Comparison of ENCODE assay signal across 17 cellular contexts in genomic region chrX:2408856-2409255, GRCh38.
"Had no signal": no experiment of that assay in that cellular context is flagged by ENCODE, and none has a peak within 500 bp of the region (broad histone marks: within the 10 kb centered on the region; RNA-seq: fewer than 3 reads in every experiment).

No MANE protein-coding gene starts in this region.

- ATAC-seq: foreskin keratinocyte, heart right ventricle, left cardiac atrium, left lung, left ventricle myocardium superior, lower lobe of right lung, mucosa of descending colon had no signal

- H3K4me3 Mint-ChIP-seq: dendritic cell treated with granulocyte-macrophage colony-stimulating factor and Interleukin-4, amounts not matched to agents 40 ng/mL and 50 ng/mL, for 4 days; mesothelial cell of epicardium had no signal

- H3K9me3 ChIP-seq: colonic mucosa had no signal

- H3K27ac Mint-ChIP-seq: dendritic cell treated with granulocyte-macrophage colony-stimulating factor and Interleukin-4, amounts not matched to agents 40 ng/mL and 50 ng/mL, for 4 days; mesothelial cell of epicardium had no signal

- H3K27me3 ChIP-seq: colonic mucosa, esophagus muscularis mucosa, foreskin keratinocyte, heart right ventricle, left lung had no signal

- H3K4me1 ChIP-seq: colonic mucosa, esophagus muscularis mucosa, heart right ventricle, left lung, lower lobe of right lung had no signal

- H3K27me3 Mint-ChIP-seq: dendritic cell treated with granulocyte-macrophage colony-stimulating factor and Interleukin-4, amounts not matched to agents 40 ng/mL and 50 ng/mL, for 4 days had no signal

- DNase-seq: colonic mucosa; cortex of kidney; effector CD8-positive, alpha-beta T cell; foreskin keratinocyte; glutamatergic neuron; head of caudate nucleus; heart right ventricle; hippocampal formation; left cardiac atrium; left lung; left ventricle myocardium superior; lower lobe of right lung; mesenchymal stem cell; mucosa of descending colon had no signal

- H3K27ac ChIP-seq: esophagus muscularis mucosa, foreskin keratinocyte, heart right ventricle, left lung, lower lobe of right lung had no signal

- H3K36me3 ChIP-seq: colonic mucosa had no signal

- H3K4me3 ChIP-seq: colonic mucosa, esophagus muscularis mucosa, heart right ventricle, left lung, lower lobe of right lung, mucosa of descending colon had no signal
